ENCODE assay signal across 8 cellular contexts in the genomic region with DNA sequence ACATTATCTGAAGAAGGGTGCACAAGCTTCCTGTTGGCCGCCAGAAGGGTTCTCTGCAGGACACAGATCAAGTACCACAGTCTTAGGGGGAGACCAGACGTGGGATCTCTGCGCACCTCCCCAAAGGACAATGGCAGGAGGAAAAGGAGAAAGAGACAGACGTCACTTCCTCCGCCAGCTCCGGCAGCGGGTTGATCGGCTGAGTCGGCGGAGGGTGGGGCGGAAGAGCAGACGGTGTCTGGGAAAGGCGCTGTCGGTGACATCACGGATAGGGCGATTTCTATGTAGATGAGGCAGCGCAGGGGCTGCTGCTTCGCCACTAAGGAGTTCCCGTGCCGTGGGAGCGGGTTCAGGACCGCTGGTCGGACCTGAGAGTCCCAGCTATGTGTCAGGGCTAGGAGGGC. TPM values are rescaled to one million over a fixed set of nuclear protein-coding genes. Genes with fewer than 3 reads are reported as not detected.
A peak's percentile ranks its signal among the peaks of the same experiment; 100 is the strongest.
DNase-seq lines count a peak whose midpoint lies in the region; ATAC-seq and TF ChIP-seq lines count a peak whose summit lies in the region.
"Not testable (repeated sequence)": the region's sequence is repeated elsewhere in the genome, so short reads cannot be mapped to it uniquely, and the experiment has no call there.

No MANE protein-coding gene starts in this region.

- not testable (repeated sequence) for H3K36me3 Mint-ChIP-seq in activated naive CD4-positive, alpha-beta T cell treated with anti-CD3 and anti-CD28 coated beads for 36 hours (ENCODE audit: low read depth)
- peaks cover 18% of the 10 kb centered on the region for H3K36me3 Mint-ChIP-seq in stimulated activated effector memory CD8-positive, alpha-beta T cell treated with anti-CD3 and anti-CD28 coated beads, Interleukin-12 subunit alpha, Interleukin-12 subunit beta, amount 100 ng/mL, for 72 hours

- TF ChIP-seq CTCF in foreskin fibroblast (IDR thresholded peaks at IDR 0.05; ENCODE audit: low read depth, low read length), result not testable (repeated sequence)

- not testable (repeated sequence) for H3K27me3 Mint-ChIP-seq in activated naive CD4-positive, alpha-beta T cell treated with anti-CD3 and anti-CD28 coated beads for 36 hours (ENCODE audit: low read depth)

- ATAC-seq in HG02642 (IDR thresholded peaks at IDR 0.05; ENCODE audit: poor library complexity, unreplicated experiment), result peak; percentile 70
- peak; percentile 57 for ATAC-seq in stimulated activated effector memory CD8-positive, alpha-beta T cell treated with anti-CD3 and anti-CD28 coated beads, Interleukin-12 subunit alpha, Interleukin-12 subunit beta, amount 100 ng/mL, for 72 hours

- CTCF ChIA-PET in activated naive CD4-positive, alpha-beta T cell treated with anti-CD3 and anti-CD28 coated beads for 36 hours (lab: Charles Lee), result not testable (repeated sequence)

- not testable (repeated sequence) for H3K9me3 Mint-ChIP-seq in activated naive CD4-positive, alpha-beta T cell treated with anti-CD3 and anti-CD28 coated beads for 36 hours; stimulated activated effector memory CD8-positive, alpha-beta T cell treated with anti-CD3 and anti-CD28 coated beads, Interleukin-12 subunit alpha, Interleukin-12 subunit beta, amount 100 ng/mL, for 72 hours

- intact Hi-C loops in activated naive CD4-positive, alpha-beta T cell treated with anti-CD3 and anti-CD28 coated beads for 36 hours (cut with micrococcal nuclease), result not testable (repeated sequence)

- peak; percentile 85 for DNase-seq in ELF-1 (ENCODE audit: low read depth, low spot score)
- DNase-seq in NCI-H146 (lab: John Stamatoyannopoulos, UW), result peak; percentile 78
- peak; percentile 32 to 51 for DNase-seq in SW 1271 (lab: John Stamatoyannopoulos, UW)
- peak; percentile 86 for DNase-seq in activated naive CD4-positive, alpha-beta T cell treated with anti-CD3 and anti-CD28 coated beads for 36 hours
- DNase-seq in foreskin fibroblast, result peak; percentile 78 to 88
- peak; percentile 40 for DNase-seq in non-pigmented ciliary epithelial cell (ENCODE audit: low read depth)
- DNase-seq in stimulated activated effector memory CD8-positive, alpha-beta T cell treated with anti-CD3 and anti-CD28 coated beads, Interleukin-12 subunit alpha, Interleukin-12 subunit beta, amount 100 ng/mL, for 72 hours (ENCODE audit: low spot score in 2 of 2), result peak; percentile 53 to 84

- peak overlapping the region; percentile 44 to 74 for H3K4me3 ChIP-seq in foreskin fibroblast (ENCODE audit: low read depth in 1 of 2, low read length in 2 of 2)

- peak overlapping the region; percentile 94 for H3K27ac Mint-ChIP-seq in activated naive CD4-positive, alpha-beta T cell treated with anti-CD3 and anti-CD28 coated beads for 36 hours
- H3K27ac Mint-ChIP-seq in stimulated activated effector memory CD8-positive, alpha-beta T cell treated with anti-CD3 and anti-CD28 coated beads, Interleukin-12 subunit alpha, Interleukin-12 subunit beta, amount 100 ng/mL, for 72 hours, result peak overlapping the region; percentile 100

- not testable (repeated sequence) for H3K4me1 Mint-ChIP-seq in activated naive CD4-positive, alpha-beta T cell treated with anti-CD3 and anti-CD28 coated beads for 36 hours (ENCODE audit: low read depth)
- H3K4me1 Mint-ChIP-seq in stimulated activated effector memory CD8-positive, alpha-beta T cell treated with anti-CD3 and anti-CD28 coated beads, Interleukin-12 subunit alpha, Interleukin-12 subunit beta, amount 100 ng/mL, for 72 hours, result peaks cover 18% of the 10 kb centered on the region

- H3K4me3 Mint-ChIP-seq in activated naive CD4-positive, alpha-beta T cell treated with anti-CD3 and anti-CD28 coated beads for 36 hours, result peak overlapping the region; percentile 98
- H3K4me3 Mint-ChIP-seq in stimulated activated effector memory CD8-positive, alpha-beta T cell treated with anti-CD3 and anti-CD28 coated beads, Interleukin-12 subunit alpha, Interleukin-12 subunit beta, amount 100 ng/mL, for 72 hours, result peak overlapping the region; percentile 89

RNA-seq across cellular contexts. Expression of gene PPIAL4E, which starts 38.6 kb away (rescaled TPM):
- total RNA-seq in activated naive CD4-positive, alpha-beta T cell treated with anti-CD3 and anti-CD28 coated beads for 36 hours, result not detected

RNA-seq across cellular contexts. Expression of gene NBPF15, which starts 49.4 kb away (rescaled TPM):
- total RNA-seq in activated naive CD4-positive, alpha-beta T cell treated with anti-CD3 and anti-CD28 coated beads for 36 hours, result 10 to 100 TPM; 47.0 to 48.4 TPM

Comparison
In these comparisons a context has a peak if more than half of its experiments do, and no peak if none do; other contexts are left out.
1. Peak in every context shown above with its lines: DNase-seq, ATAC-seq and H3K4me3 ChIP-seq.